21 cellular contexts compared by ENCODE assay signal in genomic region chr5:72606525-72606924, GRCh38.
"Had no signal": no experiment of that assay in that cellular context is flagged by ENCODE, and none has a peak within 500 bp of the region (broad histone marks: within the 10 kb centered on the region; RNA-seq: fewer than 3 reads in every experiment).

No MANE protein-coding gene starts in this region.

- DNase-seq: cortex of kidney; dorsolateral prefrontal cortex; effector CD8-positive, alpha-beta T cell; gastrocnemius medialis; left colon; left ventricle myocardium superior; mucosa of descending colon; naive thymus-derived CD8-positive, alpha-beta T cell; nucleus accumbens; ovary; sigmoid colon; stimulated activated CD4-positive, alpha-beta T cell treated with anti-CD3 and anti-CD28 coated beads, Interleukin-2, amount 100 ng/mL, for 24 hours; stimulated activated CD4-positive, alpha-beta T cell treated with anti-CD3 and anti-CD28 coated beads, Interleukin-4, amount 100 ng/mL, for 4 hours; stimulated activated naive B cell treated with anti-CD40 and anti-IgM and Interleukin-4, amounts not matched to agents 10 μg/mL and 1 μg/mL and 100 μg/mL, for 72 hours; stimulated activated naive CD8-positive, alpha-beta T cell treated with anti-CD3 and anti-CD28 coated beads, Interleukin-15, amount 100 ng/mL, for 72 hours; testis had no signal

- H3K27me3 ChIP-seq: dorsolateral prefrontal cortex, gastrocnemius medialis, ovary, right atrium auricular region, sigmoid colon, testis, tibial nerve had no signal

- H3K27ac Mint-ChIP-seq: naive thymus-derived CD8-positive, alpha-beta T cell; stimulated activated naive B cell treated with anti-CD40 and anti-IgM and Interleukin-4, amounts not matched to agents 10 μg/mL and 1 μg/mL and 100 μg/mL, for 72 hours; stimulated activated naive CD8-positive, alpha-beta T cell treated with anti-CD3 and anti-CD28 coated beads, Interleukin-15, amount 100 ng/mL, for 72 hours had no signal

- H3K4me3 Mint-ChIP-seq: naive thymus-derived CD8-positive, alpha-beta T cell; stimulated activated naive B cell treated with anti-CD40 and anti-IgM and Interleukin-4, amounts not matched to agents 10 μg/mL and 1 μg/mL and 100 μg/mL, for 72 hours; stimulated activated naive CD8-positive, alpha-beta T cell treated with anti-CD3 and anti-CD28 coated beads, Interleukin-15, amount 100 ng/mL, for 72 hours had no signal

- FAIRE-seq: urothelium cell line had no signal

- H3K9me3 Mint-ChIP-seq: naive thymus-derived CD8-positive, alpha-beta T cell; stimulated activated naive B cell treated with anti-CD40 and anti-IgM and Interleukin-4, amounts not matched to agents 10 μg/mL and 1 μg/mL and 100 μg/mL, for 72 hours; stimulated activated naive CD8-positive, alpha-beta T cell treated with anti-CD3 and anti-CD28 coated beads, Interleukin-15, amount 100 ng/mL, for 72 hours had no signal

- H3K36me3 ChIP-seq: gastrocnemius medialis, ovary, right atrium auricular region, sigmoid colon, tibial nerve had no signal

- H3K27ac ChIP-seq: gastrocnemius medialis, ovary, right atrium auricular region, sigmoid colon, skin epidermis, testis, tibial nerve had no signal

- H3K9me3 ChIP-seq: gastrocnemius medialis, mucosa of descending colon, ovary, right atrium auricular region, sigmoid colon, testis had no signal

- H3K36me3 Mint-ChIP-seq: naive thymus-derived CD8-positive, alpha-beta T cell; stimulated activated naive B cell treated with anti-CD40 and anti-IgM and Interleukin-4, amounts not matched to agents 10 μg/mL and 1 μg/mL and 100 μg/mL, for 72 hours had no signal

- H3K4me3 ChIP-seq: dorsolateral prefrontal cortex, gastrocnemius medialis, lung, mucosa of descending colon, ovary, right atrium auricular region, sigmoid colon, skin epidermis, testis, tibial nerve had no signal
